14 cellular contexts compared by ENCODE assay signal in the genomic region with DNA sequence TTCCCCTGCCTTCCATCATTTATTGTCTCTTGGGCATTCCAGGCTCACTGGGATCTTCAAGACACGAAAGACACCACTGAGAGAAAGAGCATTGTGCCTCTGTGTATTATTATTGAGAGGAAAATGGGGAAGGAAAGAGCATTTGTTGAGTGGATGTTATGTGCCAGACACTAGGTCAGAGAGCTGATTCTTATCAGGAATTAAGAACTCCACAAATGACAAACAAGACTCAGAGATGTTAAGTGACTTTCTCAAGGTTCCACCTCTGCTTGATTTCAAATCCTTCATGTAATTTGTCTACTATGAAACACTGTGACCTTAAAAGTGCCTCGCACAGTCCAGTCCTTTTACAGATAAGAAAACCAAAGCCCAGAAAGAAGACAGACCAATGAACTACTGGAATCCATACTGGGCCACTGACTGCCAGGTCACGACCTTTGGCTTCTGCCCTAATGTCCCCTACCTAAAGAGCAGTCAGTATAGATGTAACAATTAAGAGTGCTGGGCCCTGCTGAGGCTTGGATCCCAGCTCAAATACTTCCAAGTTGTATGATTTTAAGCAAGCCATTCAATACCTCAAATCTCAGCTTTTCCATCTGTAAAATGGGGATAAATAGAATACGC. TPM values are rescaled to one million over a fixed set of nuclear protein-coding genes. Genes with fewer than 3 reads are reported as not detected.
DNase-seq lines count a peak whose midpoint lies in the region; ATAC-seq and TF ChIP-seq lines count a peak whose summit lies in the region.
"Had no signal": no experiment of that assay in that cellular context is flagged by ENCODE, and none has a peak within 500 bp of the region (broad histone marks: within the 10 kb centered on the region; RNA-seq: fewer than 3 reads in every experiment).

No MANE protein-coding gene starts in this region.

- no peaks in the 10 kb centered on the region for H3K36me3 ChIP-seq in ascending aorta
- no peaks in the 10 kb centered on the region for H3K36me3 ChIP-seq in muscle layer of colon (ENCODE audit: insufficient read depth, low read length)
- no peaks in the 10 kb centered on the region for H3K36me3 ChIP-seq in tibial artery

- H3K27ac ChIP-seq in ascending aorta = peak overlapping the region; percentile 55 to 96
- H3K27ac ChIP-seq in muscle layer of colon (ENCODE audit: low read depth, low read length) = peak overlapping the region; percentile 12
- peak overlapping the region; percentile 34 to 100 for H3K27ac ChIP-seq in tibial artery

- H3K4me1 Mint-ChIP-seq in activated naive CD8-positive, alpha-beta T cell (ENCODE audit: low read depth) = peaks cover 96% of the 10 kb centered on the region
- H3K4me1 Mint-ChIP-seq in activated naive CD8-positive, alpha-beta T cell treated with anti-CD3 and anti-CD28 coated beads, Interleukin-2, amount 50 U/mL, for 24 hours = peaks cover 94% of the 10 kb centered on the region

- H3K4me1 ChIP-seq in ascending aorta = peaks cover 29 to 84% of the 10 kb centered on the region in 2 donors
- H3K4me1 ChIP-seq in muscle layer of colon (ENCODE audit: insufficient read depth, low read length) = peaks cover 98% of the 10 kb centered on the region
- H3K4me1 ChIP-seq in tibial artery = peaks cover 3 to 100% (median 82%) of the 10 kb centered on the region in 4 donors
- H3K4me1 ChIP-seq: testis had no signal

- DNase-seq in activated naive CD8-positive, alpha-beta T cell treated with anti-CD3 and anti-CD28 coated beads, Interleukin-2, amount 50 U/mL, for 24 hours = no peak
- DNase-seq in ascending aorta (ENCODE audit: low spot score in 2 of 2) (no peak), tibial artery (no peak)
- no peak for DNase-seq in stimulated activated naive CD4-positive, alpha-beta T cell (lab: John Stamatoyannopoulos, UW)
- DNase-seq: activated CD4-positive, alpha-beta T cell treated with anti-CD3 and anti-CD28 coated beads, Interleukin-2, amount 10 ng/mL, durations not matched to agents 7 days and 5 days; central memory CD4-positive, alpha-beta T cell; SW 1271; testis had no signal

- peak overlapping the region in 1 of 2 donors; percentile 6 for H3K4me3 ChIP-seq in ascending aorta
- H3K4me3 ChIP-seq in muscle layer of colon (ENCODE audit: low read depth in 1 of 2, low read length in 2 of 2) = no peak overlapping the region
- H3K4me3 ChIP-seq in tibial artery = no peak overlapping the region
- H3K4me3 ChIP-seq: testis had no signal

- H3K9me3 ChIP-seq in ascending aorta (no peaks in the 10 kb centered on the region), muscle layer of colon (ENCODE audit: low read length) (no peaks in the 10 kb centered on the region), tibial artery (no peaks in the 10 kb centered on the region)
- H3K9me3 ChIP-seq: testis had no signal

- no peaks in the 10 kb centered on the region for H3K27me3 Mint-ChIP-seq in activated naive CD8-positive, alpha-beta T cell
- H3K27me3 Mint-ChIP-seq in activated naive CD8-positive, alpha-beta T cell treated with anti-CD3 and anti-CD28 coated beads, Interleukin-2, amount 50 U/mL, for 24 hours = no peaks in the 10 kb centered on the region
- H3K27me3 Mint-ChIP-seq: activated CD4-positive, alpha-beta T cell treated with anti-CD3 and anti-CD28 coated beads, Interleukin-2, amount 10 ng/mL, durations not matched to agents 7 days and 5 days had no signal

- peak overlapping the region; percentile 84 for H3K27ac Mint-ChIP-seq in activated naive CD8-positive, alpha-beta T cell
- no peak overlapping the region for H3K27ac Mint-ChIP-seq in activated naive CD8-positive, alpha-beta T cell treated with anti-CD3 and anti-CD28 coated beads, Interleukin-2, amount 50 U/mL, for 24 hours
- H3K27ac Mint-ChIP-seq: activated T-helper 2 cell treated with anti-CD3 and anti-CD28 coated beads, Interferon-gamma antibody, Interleukin-2, Interleukin-4, amounts not matched to agents 10 μg/mL and 5 μg/mL and 100 μg/mL, durations not matched to agents 14 hours and 24 hours and 36 hours had no signal

- peak overlapping the region; percentile 22 for H3K4me3 Mint-ChIP-seq in activated naive CD8-positive, alpha-beta T cell
- no peak overlapping the region for H3K4me3 Mint-ChIP-seq in activated naive CD8-positive, alpha-beta T cell treated with anti-CD3 and anti-CD28 coated beads, Interleukin-2, amount 50 U/mL, for 24 hours
- H3K4me3 Mint-ChIP-seq: activated CD4-positive, alpha-beta T cell treated with anti-CD3 and anti-CD28 coated beads, Interleukin-2, amount 10 ng/mL, durations not matched to agents 7 days and 5 days had no signal

- TF ChIP-seq CTCF in ascending aorta (IDR thresholded peaks at IDR 0.05) (no peak), tibial artery (IDR thresholded peaks at IDR 0.05) (no peak)

- no peaks in the 10 kb centered on the region for H3K9me3 Mint-ChIP-seq in activated naive CD8-positive, alpha-beta T cell (ENCODE audit: low read depth)
- no peaks in the 10 kb centered on the region for H3K9me3 Mint-ChIP-seq in activated naive CD8-positive, alpha-beta T cell treated with anti-CD3 and anti-CD28 coated beads, Interleukin-2, amount 50 U/mL, for 24 hours
- H3K9me3 Mint-ChIP-seq: activated CD4-positive, alpha-beta T cell treated with anti-CD3 and anti-CD28 coated beads, Interleukin-2, amount 10 ng/mL, durations not matched to agents 7 days and 5 days; activated T-helper 2 cell treated with anti-CD3 and anti-CD28 coated beads, Interferon-gamma antibody, Interleukin-2, Interleukin-4, amounts not matched to agents 10 μg/mL and 5 μg/mL and 100 μg/mL, durations not matched to agents 14 hours and 24 hours and 36 hours had no signal

- intact Hi-C loops in ascending aorta (cut with DNase I) = no loop called here
- intact Hi-C loops in tibial artery (cut with DNase I; ENCODE audit: low total_unique reads) = no loop called here

- H3K9ac ChIP-seq in muscle layer of colon (ENCODE audit: low read length) = no peak overlapping the region

- no peak for ATAC-seq in activated naive CD8-positive, alpha-beta T cell treated with anti-CD3 and anti-CD28 coated beads, Interleukin-2, amount 50 U/mL, for 24 hours
- no peak for ATAC-seq in HG02571 (IDR thresholded peaks at IDR 0.05; ENCODE audit: unreplicated experiment)
- no peak for ATAC-seq in HG02870 (IDR thresholded peaks at IDR 0.05; ENCODE audit: unreplicated experiment)
- ATAC-seq: sciatic nerve had no signal

- H3K27me3 ChIP-seq in ascending aorta (no peaks in the 10 kb centered on the region), muscle layer of colon (ENCODE audit: control insufficient read depth in 1 of 2, insufficient read depth in 2 of 2, low read length in 2 of 2) (no peaks in the 10 kb centered on the region), tibial artery (no peaks in the 10 kb centered on the region)
- H3K27me3 ChIP-seq: testis had no signal

- peaks cover 15% of the 10 kb centered on the region for H3K36me3 Mint-ChIP-seq in activated naive CD8-positive, alpha-beta T cell
- H3K36me3 Mint-ChIP-seq in activated naive CD8-positive, alpha-beta T cell treated with anti-CD3 and anti-CD28 coated beads, Interleukin-2, amount 50 U/mL, for 24 hours (ENCODE audit: low read depth) = peaks cover 2% of the 10 kb centered on the region

RNA-seq across cellular contexts. Expression of gene KLF7, which starts 11.1 kb away (rescaled TPM):
- 17.0 TPM for total RNA-seq in ascending aorta

Comparison
In these comparisons a context has a peak if more than half of its experiments do, and no peak if none do; other contexts are left out.
1. H3K27ac ChIP-seq: peak in every context shown above with its lines; median percentile 76 in ascending aorta; 67 in tibial artery; 12 in muscle layer of colon.